9 cellular contexts compared by ENCODE assay signal in genomic region chr11:62889484-62890437, GRCh38. TPM values are rescaled to one million over a fixed set of nuclear protein-coding genes. Genes with fewer than 3 reads are reported as not detected.
A peak's percentile ranks its signal among the peaks of the same experiment; 100 is the strongest.
DNase-seq lines count a peak whose midpoint lies in the region; ATAC-seq and TF ChIP-seq lines count a peak whose summit lies in the region.
"Had no signal": no experiment of that assay in that cellular context is flagged by ENCODE, and none has a peak within 500 bp of the region (broad histone marks: within the 10 kb centered on the region; RNA-seq: fewer than 3 reads in every experiment).

No MANE protein-coding gene starts in this region.

- H3K14ac ChIP-seq in mesenchymal stem cell (ENCODE audit: low read length in 2 of 2) = no peak overlapping the region

- no peak overlapping the region for H4K91ac ChIP-seq in mesenchymal stem cell (ENCODE audit: low read length)

- TF ChIP-seq EP300 in sigmoid colon (IDR thresholded peaks at IDR 0.05) = no peak

- 44% methylated on average over 10 of the region's 11 CpGs for WGBS in mesenchymal stem cell
- 48 to 73% methylated on average over 11 of the region's 11 CpGs for WGBS in sigmoid colon, 2 donors

- no peak overlapping the region for H2BK120ac ChIP-seq in mesenchymal stem cell (ENCODE audit: low read depth, low read length)

- no peak overlapping the region for H3K23ac ChIP-seq in mesenchymal stem cell (ENCODE audit: low read length in 2 of 2)

- H3K4me1 ChIP-seq in mesenchymal stem cell (ENCODE audit: control insufficient read depth, insufficient read depth, low read depth, low read length) = peaks cover 18% of the 10 kb centered on the region
- H3K4me1 ChIP-seq in sigmoid colon = peaks cover 0 to 28% (median 11%) of the 10 kb centered on the region in 4 donors

- TF ChIP-seq POLR2A in sigmoid colon (IDR thresholded peaks at IDR 0.05) = no peak

- peak overlapping the region; percentile 92 for H3K27ac Mint-ChIP-seq in Calu3 (ENCODE audit: unreplicated experiment)

- TF ChIP-seq CTCF in Calu3 (IDR thresholded peaks at IDR 0.05; ENCODE audit: unreplicated experiment) = no peak
- no peak for TF ChIP-seq CTCF in sigmoid colon (IDR thresholded peaks at IDR 0.05)

- H3K27me3 ChIP-seq in mesenchymal stem cell (ENCODE audit: control insufficient read depth in 1 of 2, insufficient read depth in 1 of 2, low read length in 2 of 2) (no peaks in the 10 kb centered on the region), sigmoid colon (no peaks in the 10 kb centered on the region)
- H3K27me3 ChIP-seq: stomach had no signal

- H3K36me3 Mint-ChIP-seq in Calu3 (ENCODE audit: insufficient read depth, unreplicated experiment) = peaks cover 75% of the 10 kb centered on the region

- H3K27ac ChIP-seq in mesenchymal stem cell (ENCODE audit: low read length, poor library complexity, severe bottlenecking) (peak overlapping the region; percentile 9), sigmoid colon (peak overlapping the region in 1 of 4 donors; percentile 16)

- no peak overlapping the region for H2BK5ac ChIP-seq in mesenchymal stem cell (ENCODE audit: low read depth, low read length, poor library complexity, severe bottlenecking)

- H2BK15ac ChIP-seq in mesenchymal stem cell (ENCODE audit: low read depth, poor library complexity, severe bottlenecking) = no peak overlapping the region

- H3K4me1 Mint-ChIP-seq in Calu3 (ENCODE audit: low read depth, unreplicated experiment) = peaks cover 30% of the 10 kb centered on the region

- BruUV-seq in Calu3 (replicated peaks; lab: Mats Ljungman, UMichigan) = no TSS peak

- H3K4ac ChIP-seq in mesenchymal stem cell (ENCODE audit: low read depth in 1 of 2, low read length in 2 of 2) = no peak overlapping the region

- no peak overlapping the region for H3K4me3 ChIP-seq in mesenchymal stem cell (ENCODE audit: insufficient read depth in 1 of 2, low read depth in 1 of 2, low read length in 2 of 2)
- H3K4me3 ChIP-seq in sigmoid colon = no peak overlapping the region
- H3K4me3 ChIP-seq: stomach had no signal

- H3K36me3 ChIP-seq in mesenchymal stem cell (ENCODE audit: control insufficient read depth in 1 of 2, insufficient read depth in 2 of 2, low read depth in 1 of 2, low read length in 2 of 2) = peaks cover 44 to 54% of the 10 kb centered on the region in 2 experiments
- H3K36me3 ChIP-seq in sigmoid colon = peaks cover 44 to 50% (median 49%) of the 10 kb centered on the region in 4 donors

- H3K4me3 Mint-ChIP-seq in Calu3 (ENCODE audit: low read depth, unreplicated experiment) = peak overlapping the region; percentile 40

- no peak for DNase-seq in Calu3
- peak; percentile 73 for DNase-seq in HuH-7.5 (ENCODE audit: low spot score)
- DNase-seq in amniotic epithelial cell (ENCODE audit: low read depth) = peak; percentile 97
- DNase-seq in mesenchymal stem cell = peak; percentile 68
- DNase-seq in NCI-H510A (lab: John Stamatoyannopoulos, UW) = no peak
- DNase-seq in sigmoid colon = no peak
- DNase-seq: stomach had no signal

- H2AFZ ChIP-seq in mesenchymal stem cell (ENCODE audit: low read depth, low read length) = no peak overlapping the region

- H3K9me3 Mint-ChIP-seq in Calu3 (ENCODE audit: low read depth, unreplicated experiment) = no peaks in the 10 kb centered on the region

- peaks cover 22% of the 10 kb centered on the region for H3K79me1 ChIP-seq in mesenchymal stem cell (replicated peaks; ENCODE audit: low read length, poor library complexity, severe bottlenecking)

- no peak overlapping the region for H2BK12ac ChIP-seq in mesenchymal stem cell (ENCODE audit: low read length in 2 of 2)

- H2AK5ac ChIP-seq in mesenchymal stem cell (ENCODE audit: low read length, severe bottlenecking) = peak overlapping the region; percentile 24

- H3K9me3 ChIP-seq in mesenchymal stem cell (ENCODE audit: control insufficient read depth, low read length) (no peaks in the 10 kb centered on the region), sigmoid colon (no peaks in the 10 kb centered on the region)
- H3K9me3 ChIP-seq: stomach had no signal

- ATAC-seq in GM21619 (IDR thresholded peaks at IDR 0.05; ENCODE audit: unreplicated experiment) = no peak
- no peak for ATAC-seq in GM18517 (IDR thresholded peaks at IDR 0.05; ENCODE audit: unreplicated experiment)

- CTCF ChIA-PET in Calu3 (lab: Charles Lee) = interaction anchor here (0.6 kb wide), 2 partner anchors 16 to 34 kb away, joined by 4 to 6 read pairs; no protein-coding TSS in a partner anchor

- peak overlapping the region; percentile 16 for H3K9ac ChIP-seq in mesenchymal stem cell (ENCODE audit: low read length)

- no peak overlapping the region for H3K4me2 ChIP-seq in mesenchymal stem cell (ENCODE audit: low read length, poor library complexity, severe bottlenecking)

- intact Hi-C loops in Calu3 (cut with micrococcal nuclease; ENCODE audit: unreplicated experiment) (no loop called here), sigmoid colon (cut with DNase I) (loop anchor here (10.0 kb wide), 2 partner anchors 495 to 765 kb away; partner anchors contain the start of gene INCENP)

- peak overlapping the region; percentile 38 for H4K8ac ChIP-seq in mesenchymal stem cell (ENCODE audit: low read length)

- H3K18ac ChIP-seq in mesenchymal stem cell (ENCODE audit: low read depth in 1 of 2, low read length in 2 of 2) = no peak overlapping the region

- peaks cover 8% of the 10 kb centered on the region for H3K27me3 Mint-ChIP-seq in Calu3 (ENCODE audit: unreplicated experiment)

RNA-seq across cellular contexts. Expression of gene SLC3A2, which starts 9.1 kb away (rescaled TPM):
- 410 and 444 TPM in 2 replicates for total RNA-seq in Calu3 (2022)
- 107 TPM for polyA plus RNA-seq in mesenchymal stem cell (2013, experiment 1 of 2)
- polyA plus RNA-seq in mesenchymal stem cell (2013, experiment 2 of 2) = 99.1 TPM
- total RNA-seq in sigmoid colon = 10 to 100 TPM; 44.0 to 70.4 (median 50.4) TPM
- 100 to 1,000 TPM in 1 of 3 donors, 10 to 100 TPM in 2; 16.8 to 128 (median 39.1) TPM for polyA plus RNA-seq in sigmoid colon

RNA-seq across cellular contexts. Expression of gene CHRM1, which starts 31.4 kb away (rescaled TPM):
- not detected in 2 replicates for total RNA-seq in Calu3 (2022)
- 0.01 TPM for polyA plus RNA-seq in mesenchymal stem cell (2013, experiment 1 of 2)
- not detected for polyA plus RNA-seq in mesenchymal stem cell (2013, experiment 2 of 2)
- under 1 TPM; 0.16 to 0.55 (median 0.38) TPM for total RNA-seq in sigmoid colon
- polyA plus RNA-seq in sigmoid colon = under 1 TPM in 1 of 3 donors, not detected in 2; 0.60 TPM

RNA-seq across cellular contexts. Expression of gene WDR74, which starts 50.4 kb away (rescaled TPM):
- total RNA-seq in Calu3 (2022) (87.7 and 97.4 TPM in 2 replicates), sigmoid colon (10 to 100 TPM; 22.8 to 39.7 (median 34.7) TPM)
- polyA plus RNA-seq in mesenchymal stem cell (2013, experiment 1 of 2) = 15.6 TPM
- 14.5 TPM for polyA plus RNA-seq in mesenchymal stem cell (2013, experiment 2 of 2)
- 10 to 100 TPM; 11.6 to 47.6 (median 24.0) TPM for polyA plus RNA-seq in sigmoid colon

RNA-seq across cellular contexts. Expression of gene TEX54, which starts 57.1 kb away (rescaled TPM):
- total RNA-seq in Calu3 (2022) (not detected in 2 replicates), sigmoid colon (1 to 10 TPM in 1 of 4 donors, not detected in 3; 2.1 TPM)
- polyA plus RNA-seq in mesenchymal stem cell (2013, experiment 1 of 2) = not detected
- 0.16 TPM for polyA plus RNA-seq in mesenchymal stem cell (2013, experiment 2 of 2)
- polyA plus RNA-seq in sigmoid colon = not detected
- total RNA-seq: stomach had no signal
- polyA plus RNA-seq: stomach had no signal

RNA-seq across cellular contexts. Expression of gene STX5, which starts 57.9 kb away (rescaled TPM):
- total RNA-seq in Calu3 (2022) (38.3 and 39.2 TPM in 2 replicates), sigmoid colon (10 to 100 TPM; 27.1 to 37.8 (median 31.2) TPM)
- polyA plus RNA-seq in mesenchymal stem cell (2013, experiment 1 of 2) = 38.1 TPM
- 36.9 TPM for polyA plus RNA-seq in mesenchymal stem cell (2013, experiment 2 of 2)
- polyA plus RNA-seq in sigmoid colon = 10 to 100 TPM; 27.8 to 31.2 (median 28.9) TPM

Comparison
In these comparisons a context has a peak if more than half of its experiments do, and no peak if none do; other contexts are left out.
1. DNase-seq: peak in HuH-7.5 (single experiment), amniotic epithelial cell (single experiment) and mesenchymal stem cell (single experiment); none in Calu3 (single experiment), NCI-H510A (single experiment) and sigmoid colon (single experiment).